ENCODE assay signal across 26 cellular contexts in the genomic region with DNA sequence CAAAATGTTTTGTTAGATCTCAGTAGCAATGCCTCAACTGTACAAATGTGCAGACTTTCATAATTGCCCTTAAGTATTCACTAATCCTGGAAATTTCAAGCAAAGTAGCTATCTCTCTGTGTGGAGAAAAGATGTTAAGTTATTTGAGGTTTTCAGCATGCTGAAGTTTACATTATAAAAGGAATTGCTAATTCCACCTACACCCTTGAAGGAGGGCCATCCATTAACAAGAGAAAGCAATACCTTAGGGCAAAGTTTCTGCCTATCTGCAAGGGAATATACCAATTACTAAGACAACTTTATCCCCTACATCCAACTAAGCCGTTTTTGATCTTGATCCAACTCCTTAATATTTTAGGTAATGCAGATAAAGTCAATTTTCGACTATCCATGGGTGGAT.
"Had no signal": no experiment of that assay in that cellular context is flagged by ENCODE, and none has a peak within 500 bp of the region (broad histone marks: within the 10 kb centered on the region; RNA-seq: fewer than 3 reads in every experiment).

No MANE protein-coding gene starts in this region.

- DNase-seq: colonic mucosa; effector CD8-positive, alpha-beta T cell; endodermal cell; foreskin melanocyte; glutamatergic neuron; heart right ventricle; hypothalamus; left ventricle myocardium superior; lower lobe of right lung; naive thymus-derived CD8-positive, alpha-beta T cell; nephron progenitor cell; nucleus accumbens; posterior cingulate gyrus; psoas muscle; right cardiac atrium; spleen; stimulated activated CD4-positive, alpha-beta T cell treated with anti-CD3 and anti-CD28 coated beads, Interleukin-4, amount 100 ng/mL, for 4 hours; stimulated activated naive CD8-positive, alpha-beta T cell treated with anti-CD3 and anti-CD28 coated beads, Interleukin-15, Interleukin-2, amounts not matched to agents 100 U/mL and 50 U/mL, for 24 hours; substantia nigra; testis; tibial artery had no signal

- H3K4me3 ChIP-seq: colonic mucosa, esophagus muscularis mucosa, heart right ventricle, lower lobe of right lung, psoas muscle, skin epidermis, spleen, testis, tibial artery had no signal

- H3K36me3 ChIP-seq: colonic mucosa, esophagus muscularis mucosa, heart right ventricle, lower lobe of right lung, spleen, tibial artery had no signal

- H3K9me3 Mint-ChIP-seq: dendritic cell treated with granulocyte-macrophage colony-stimulating factor and Interleukin-4, amounts not matched to agents 40 ng/mL and 50 ng/mL, for 4 days; type B pancreatic cell had no signal

- H3K4me3 Mint-ChIP-seq: dendritic cell treated with granulocyte-macrophage colony-stimulating factor and Interleukin-4, amounts not matched to agents 40 ng/mL and 50 ng/mL, for 4 days; endodermal cell; naive thymus-derived CD8-positive, alpha-beta T cell; nephron progenitor cell; stimulated activated memory B cell treated with anti-CD40 and anti-IgM and Interleukin-4, amounts not matched to agents 10 μg/mL and 1 μg/mL and 100 μg/mL, for 72 hours; type B pancreatic cell had no signal

- H3K4me1 Mint-ChIP-seq: naive thymus-derived CD8-positive, alpha-beta T cell; nephron progenitor cell; stimulated activated memory B cell treated with anti-CD40 and anti-IgM and Interleukin-4, amounts not matched to agents 10 μg/mL and 1 μg/mL and 100 μg/mL, for 72 hours had no signal

- H3K36me3 Mint-ChIP-seq: naive thymus-derived CD8-positive, alpha-beta T cell; stimulated activated memory B cell treated with anti-CD40 and anti-IgM and Interleukin-4, amounts not matched to agents 10 μg/mL and 1 μg/mL and 100 μg/mL, for 72 hours; type B pancreatic cell had no signal

- H3K27ac ChIP-seq: colonic mucosa, esophagus muscularis mucosa, heart right ventricle, lower lobe of right lung, psoas muscle, skin epidermis, spleen, testis, tibial artery had no signal

- H3K9me3 ChIP-seq: colonic mucosa, esophagus muscularis mucosa, lower lobe of right lung, psoas muscle, testis, tibial artery had no signal

- H3K27me3 Mint-ChIP-seq: naive thymus-derived CD8-positive, alpha-beta T cell; stimulated activated memory B cell treated with anti-CD40 and anti-IgM and Interleukin-4, amounts not matched to agents 10 μg/mL and 1 μg/mL and 100 μg/mL, for 72 hours had no signal

- H3K4me1 ChIP-seq: colonic mucosa, esophagus muscularis mucosa, heart right ventricle, lower lobe of right lung, psoas muscle, spleen, testis, tibial artery had no signal

- H3K27me3 ChIP-seq: colonic mucosa, spleen, testis, tibial artery had no signal

- H3K27ac Mint-ChIP-seq: dendritic cell treated with granulocyte-macrophage colony-stimulating factor and Interleukin-4, amounts not matched to agents 40 ng/mL and 50 ng/mL, for 4 days; endodermal cell; naive thymus-derived CD8-positive, alpha-beta T cell; nephron progenitor cell; stimulated activated memory B cell treated with anti-CD40 and anti-IgM and Interleukin-4, amounts not matched to agents 10 μg/mL and 1 μg/mL and 100 μg/mL, for 72 hours; type B pancreatic cell had no signal
